Comparison of ENCODE assay signal across 8 cellular contexts in genomic region chr9:124770359-124771020, GRCh38. TPM values are rescaled to one million over a fixed set of nuclear protein-coding genes. Genes with fewer than 3 reads are reported as not detected.
DNase-seq lines count a peak whose midpoint lies in the region; ATAC-seq and TF ChIP-seq lines count a peak whose summit lies in the region.

No MANE protein-coding gene starts in this region.

- no peak for TF ChIP-seq CTCF in WTC11 (IDR thresholded peaks at IDR 0.05)
- peak; percentile 22 for TF ChIP-seq CTCF in fibroblast of villous mesenchyme (IDR thresholded peaks at IDR 0.05; ENCODE audit: insufficient read depth, low read depth, low read length)
- TF ChIP-seq CTCF in parathyroid adenoma (IDR thresholded peaks at IDR 0.05) = no peak

- peak overlapping the region in 7 of 8 donors; percentile 17 to 74 (median 52) for H3K27ac Mint-ChIP-seq in CD8-positive, alpha-beta memory T cell
- peak overlapping the region; percentile 84 for H3K27ac Mint-ChIP-seq in WTC11

- H3K4me3 Mint-ChIP-seq in CD8-positive, alpha-beta memory T cell = peak overlapping the region; percentile 80 to 90 (median 87)
- H3K4me3 Mint-ChIP-seq in WTC11 = peak overlapping the region; percentile 85

- DNase-seq in CD8-positive, alpha-beta memory T cell = peak in 3 of 5 donors; percentile 8 to 58 (median 30)
- DNase-seq in WTC11 (ENCODE audit: low spot score) = peak; percentile 41
- DNase-seq in fibroblast of villous mesenchyme (ENCODE audit: low read depth) = no peak
- DNase-seq in middle frontal gyrus (ENCODE audit: extremely low spot score, low spot score) = no peak
- no peak for DNase-seq in AML-193 (lab: John Stamatoyannopoulos, UW)
- DNase-seq in NCI-H1436 treated with DMSO at 0.1 percent for 48 hours (lab: John Stamatoyannopoulos, UW) = no peak

- H3K27ac ChIP-seq in CD8-positive, alpha-beta memory T cell (ENCODE audit: low read depth, low read length) = peak overlapping the region; percentile 58
- no peak overlapping the region for H3K27ac ChIP-seq in parathyroid adenoma

- peaks cover 56% of the 10 kb centered on the region for H3K27me3 ChIP-seq in CD8-positive, alpha-beta memory T cell (ENCODE audit: insufficient read depth, low read length, poor library complexity, severe bottlenecking)
- H3K27me3 ChIP-seq in parathyroid adenoma (ENCODE audit: control insufficient read depth, insufficient read depth, low read length) = no peaks in the 10 kb centered on the region

- peak overlapping the region; percentile 83 for H3K4me3 ChIP-seq in CD8-positive, alpha-beta memory T cell (ENCODE audit: low read length)
- H3K4me3 ChIP-seq in fibroblast of villous mesenchyme (ENCODE audit: low read depth, low read length) (peak overlapping the region; percentile 70), parathyroid adenoma (ENCODE audit: low read depth, low read length) (peak overlapping the region; percentile 76)

- H3K9me3 ChIP-seq in CD8-positive, alpha-beta memory T cell (ENCODE audit: low read length) = no peaks in the 10 kb centered on the region
- no peaks in the 10 kb centered on the region for H3K9me3 ChIP-seq in parathyroid adenoma (ENCODE audit: control insufficient read depth, low read length)

- H2AFZ ChIP-seq in parathyroid adenoma = peak overlapping the region; percentile 79

- H3K79me2 ChIP-seq in parathyroid adenoma = no peaks in the 10 kb centered on the region

- peaks cover 45 to 77% of the 10 kb centered on the region in 2 donors for H3K27me3 Mint-ChIP-seq in CD8-positive, alpha-beta memory T cell
- peaks cover 4% of the 10 kb centered on the region for H3K27me3 Mint-ChIP-seq in WTC11 (ENCODE audit: low read depth)

- ATAC-seq in HG02943 (IDR thresholded peaks at IDR 0.05; ENCODE audit: low read depth, unreplicated experiment) (peak; percentile 7), WTC11 (no peak; the same call in 1 of the 2 replicates)

- CTCF ChIA-PET in CD8-positive, alpha-beta memory T cell (lab: Charles Lee) = interaction anchor here (0.9 to 8.1 kb wide), 9 partner anchors 8 to 171 kb away, joined by 3 to 121 read pairs (median 6); partner anchors contain the start of genes ARPC5L, GOLGA1, RPL35 and WDR38
- CTCF ChIA-PET in WTC11 (lab: Charles Lee) = interaction anchor here (0.7 to 12.2 kb wide), 19 partner anchors 9 to 218 kb away, joined by 3 to 935 read pairs (median 11); partner anchors contain the start of genes ARPC5L, RPL35 and WDR38

- H3K4me1 Mint-ChIP-seq in CD8-positive, alpha-beta memory T cell = peaks cover 28 to 43% (median 33%) of the 10 kb centered on the region in 3 donors
- peaks cover 50% of the 10 kb centered on the region for H3K4me1 Mint-ChIP-seq in WTC11

- H3K36me3 Mint-ChIP-seq in CD8-positive, alpha-beta memory T cell = peaks cover 0 to 2% (median 0%) of the 10 kb centered on the region in 3 donors
- H3K36me3 Mint-ChIP-seq in WTC11 = no peaks in the 10 kb centered on the region

- peaks cover 0 to 4% (median 0%) of the 10 kb centered on the region in 5 donors for H3K9me3 Mint-ChIP-seq in CD8-positive, alpha-beta memory T cell
- no peaks in the 10 kb centered on the region for H3K9me3 Mint-ChIP-seq in WTC11

- H3K9ac ChIP-seq in parathyroid adenoma = no peak overlapping the region

- H3K4me1 ChIP-seq in CD8-positive, alpha-beta memory T cell (ENCODE audit: insufficient read depth, low read length) = peaks cover 24% of the 10 kb centered on the region
- no peaks in the 10 kb centered on the region for H3K4me1 ChIP-seq in parathyroid adenoma

- POLR2A ChIA-PET in CD8-positive, alpha-beta memory T cell (lab: Charles Lee) = interaction anchor here (1.4 to 2.8 kb wide), 2 partner anchors 91 to 171 kb away, joined by 3 to 17 read pairs; partner anchors contain the start of genes ARPC5L and RPL35
- POLR2A ChIA-PET in WTC11 (lab: Charles Lee) = interaction anchor here (0.6 to 3.4 kb wide), 11 partner anchors 9 to 471 kb away, joined by 3 to 14 read pairs (median 4); partner anchors contain the start of genes HSPA5, RPL35 and WDR38

- H3K4me2 ChIP-seq in parathyroid adenoma (ENCODE audit: low read length) = peak overlapping the region; percentile 90

- H3K36me3 ChIP-seq in CD8-positive, alpha-beta memory T cell (ENCODE audit: insufficient read depth, low read length) = no peaks in the 10 kb centered on the region
- no peaks in the 10 kb centered on the region for H3K36me3 ChIP-seq in parathyroid adenoma (ENCODE audit: control insufficient read depth, insufficient read depth, low read length)

TF ChIP-seq in WTC11, 78 proteins besides CTCF, POLR2A, EP300 and RAD21:
- TF ChIP-seq ZNF138 (CRISPR knock-in tag; conservative IDR thresholded peaks at IDR 0.05) (no peak), MXD4 (CRISPR knock-in tag; IDR thresholded peaks at IDR 0.05; ENCODE audit: borderline replicate concordance) (no peak), ZNF219 (CRISPR knock-in tag; IDR thresholded peaks at IDR 0.05; ENCODE audit: borderline replicate concordance) (0 out of 2 replicates have a peak, but pooled peaks have one; percentile 15), FOXJ3 (CRISPR knock-in tag; IDR thresholded peaks at IDR 0.05; ENCODE audit: borderline replicate concordance) (no peak), ETV6 (CRISPR knock-in tag; IDR thresholded peaks at IDR 0.05) (no peak), CBFB (CRISPR knock-in tag; IDR thresholded peaks at IDR 0.05; ENCODE audit: low read depth) (no peak), HMGXB4 (CRISPR knock-in tag; IDR thresholded peaks at IDR 0.05) (0 out of 2 replicates have a peak, but pooled peaks have one; percentile 2), NFATC4 (CRISPR knock-in tag; IDR thresholded peaks at IDR 0.05) (no peak), OVOL2 (CRISPR knock-in tag; IDR thresholded peaks at IDR 0.05; ENCODE audit: borderline replicate concordance) (no peak), HMGA2 (CRISPR knock-in tag; IDR thresholded peaks at IDR 0.05) (no peak), TP53 (CRISPR knock-in tag; IDR thresholded peaks at IDR 0.05) (no peak), ZNF281 (CRISPR knock-in tag; IDR thresholded peaks at IDR 0.05) (0 out of 2 replicates have a peak, but pooled peaks have one; percentile 53)
TF ChIP-seq in WTC11: peak in this region for 3.

RNA-seq across cellular contexts. Expression of gene NR6A1, which starts 0.6 kb away (rescaled TPM):
- 1 to 10 TPM; 2.4 to 3.0 TPM for total RNA-seq in CD8-positive, alpha-beta memory T cell
- polyA plus RNA-seq in CD8-positive, alpha-beta memory T cell = not detected
- total RNA-seq in WTC11 (2021) (164 to 222 TPM (median 218 TPM) in 3 replicates), fibroblast of villous mesenchyme (under 0.01 and 0.32 TPM in 2 replicates)

RNA-seq across cellular contexts. Expression of gene OLFML2A, which starts 6.4 kb away (rescaled TPM):
- not detected for total RNA-seq in CD8-positive, alpha-beta memory T cell
- not detected for polyA plus RNA-seq in CD8-positive, alpha-beta memory T cell
- total RNA-seq in WTC11 (2021) (6.7 to 11.6 TPM (median 11.2 TPM) in 3 replicates), fibroblast of villous mesenchyme (4.3 and 5.5 TPM in 2 replicates)

Comparison
In these comparisons a context has a peak if more than half of its experiments do, and no peak if none do; other contexts are left out.
1. DNase-seq: peak in CD8-positive, alpha-beta memory T cell (3 of 5) and WTC11 (single experiment); none in fibroblast of villous mesenchyme (single experiment), middle frontal gyrus (single experiment), AML-193 (0 of 2) and NCI-H1436 treated with DMSO at 0.1 percent for 48 hours (single experiment).
2. RNA of gene NR6A1, which starts 0.6 kb away (total RNA-seq): 164 to 222 TPM in WTC11; 2.4 to 3.0 TPM in CD8-positive, alpha-beta memory T cell and under 0.01 to 0.32 TPM in fibroblast of villous mesenchyme; every median in the first group is over 10 times any median in the second.
3. Peak in every context shown above with its lines, with median percentiles within 50 percentile points of each other: H3K4me3 ChIP-seq.